ENCODE assay signal across 8 cellular contexts in genomic region chr6:3228046-3228671, GRCh38. TPM values are rescaled to one million over a fixed set of nuclear protein-coding genes. Genes with fewer than 3 reads are reported as not detected.
A peak's percentile ranks its signal among the peaks of the same experiment; 100 is the strongest.
DNase-seq lines count a peak whose midpoint lies in the region; ATAC-seq and TF ChIP-seq lines count a peak whose summit lies in the region.

No MANE protein-coding gene starts in this region.

- H3K4me2 ChIP-seq in MM.1S (ENCODE audit: low read depth, low read length) (peak overlapping the region; percentile 93), SU-DHL-6 (ENCODE audit: low read depth, low read length, poor library complexity, severe bottlenecking) (peak overlapping the region; percentile 66)

- H3K27me3 Mint-ChIP-seq in CD8-positive, alpha-beta memory T cell: peaks cover 72 to 74% of the 10 kb centered on the region in 2 donors
- H3K27me3 Mint-ChIP-seq in stimulated activated naive B cell treated with anti-CD40 and anti-IgM and Interleukin-4, amounts not matched to agents 10 μg/mL and 1 μg/mL and 100 μg/mL, for 72 hours: peaks cover 72 to 89% of the 10 kb centered on the region in 2 donors

- no peak overlapping the region for H3K27ac Mint-ChIP-seq in CD8-positive, alpha-beta memory T cell
- peak overlapping the region; percentile 56 for H3K27ac Mint-ChIP-seq in stimulated activated naive B cell treated with anti-CD40 and anti-IgM and Interleukin-4, amounts not matched to agents 10 μg/mL and 1 μg/mL and 100 μg/mL, for 72 hours

- intact Hi-C loops in right cardiac atrium (cut with DNase I): no loop called here

- peak overlapping the region in 6 of 7 donors; percentile 62 to 96 (median 76) for H3K4me3 Mint-ChIP-seq in CD8-positive, alpha-beta memory T cell
- H3K4me3 Mint-ChIP-seq in stimulated activated naive B cell treated with anti-CD40 and anti-IgM and Interleukin-4, amounts not matched to agents 10 μg/mL and 1 μg/mL and 100 μg/mL, for 72 hours: peak overlapping the region; percentile 83 to 89

- peak in 1 of 5 donors; percentile 22 for DNase-seq in CD8-positive, alpha-beta memory T cell
- peak; percentile 31 for DNase-seq in MM.1S
- peak in 2 of 3 donors; percentile 65 to 70 for DNase-seq in right cardiac atrium
- no peak for DNase-seq in stimulated activated naive B cell treated with anti-CD40 and anti-IgM and Interleukin-4, amounts not matched to agents 10 μg/mL and 1 μg/mL and 100 μg/mL, for 72 hours
- no peak for DNase-seq in H4 (ENCODE audit: low spot score)

- H3F3A ChIP-seq in MM.1S (ENCODE audit: insufficient read depth, low read length) (peaks cover 6% of the 10 kb centered on the region; the same call in 1 of the 2 replicates), SU-DHL-6 (ENCODE audit: insufficient read depth) (peaks cover 20% of the 10 kb centered on the region)

- H3K9me3 ChIP-seq in CD8-positive, alpha-beta memory T cell (ENCODE audit: low read length): no peaks in the 10 kb centered on the region
- H3K9me3 ChIP-seq in MM.1S (replicated peaks; ENCODE audit: insufficient read depth, low read length) (no peaks in the 10 kb centered on the region), SU-DHL-6 (ENCODE audit: insufficient read depth, low read length) (no peaks in the 10 kb centered on the region), right cardiac atrium (ENCODE audit: control insufficient read depth, low read length) (no peaks in the 10 kb centered on the region)

- H3K4me1 ChIP-seq in CD8-positive, alpha-beta memory T cell (ENCODE audit: insufficient read depth, low read length): peaks cover 58% of the 10 kb centered on the region
- H3K4me1 ChIP-seq in MM.1S (ENCODE audit: low read length): peaks cover 25% of the 10 kb centered on the region
- H3K4me1 ChIP-seq in right cardiac atrium (ENCODE audit: control insufficient read depth, insufficient read depth, low read length): peaks cover 6% of the 10 kb centered on the region

- H3K79me2 ChIP-seq in MM.1S (ENCODE audit: low read length) (no peaks in the 10 kb centered on the region), SU-DHL-6 (ENCODE audit: insufficient read depth, low read length) (peaks cover 9% of the 10 kb centered on the region; the same call in 1 of the 2 replicates)

- WGBS in right cardiac atrium: 2% methylated on average over 38 of the region's 38 CpGs

- peak overlapping the region; percentile 81 for H2AFZ ChIP-seq in MM.1S (ENCODE audit: low read length)
- H2AFZ ChIP-seq in SU-DHL-6 (ENCODE audit: low read depth, low read length, severe bottlenecking): peak overlapping the region; percentile 60

- peaks cover 0 to 3% (median 0%) of the 10 kb centered on the region in 5 donors for H3K9me3 Mint-ChIP-seq in CD8-positive, alpha-beta memory T cell
- no peaks in the 10 kb centered on the region for H3K9me3 Mint-ChIP-seq in stimulated activated naive B cell treated with anti-CD40 and anti-IgM and Interleukin-4, amounts not matched to agents 10 μg/mL and 1 μg/mL and 100 μg/mL, for 72 hours

- peaks cover 37 to 53% (median 52%) of the 10 kb centered on the region in 3 donors for H3K4me1 Mint-ChIP-seq in CD8-positive, alpha-beta memory T cell
- H3K4me1 Mint-ChIP-seq in stimulated activated naive B cell treated with anti-CD40 and anti-IgM and Interleukin-4, amounts not matched to agents 10 μg/mL and 1 μg/mL and 100 μg/mL, for 72 hours: peaks cover 33 to 61% of the 10 kb centered on the region in 2 donors

- POLR2A ChIA-PET in CD8-positive, alpha-beta memory T cell (lab: Charles Lee): no interaction called here

- no peaks in the 10 kb centered on the region for H4K20me1 ChIP-seq in MM.1S (ENCODE audit: insufficient read depth, low read length)
- H4K20me1 ChIP-seq in SU-DHL-6 (ENCODE audit: low read depth, low read length): no peaks in the 10 kb centered on the region

- peak overlapping the region; percentile 32 for H3K4me3 ChIP-seq in CD8-positive, alpha-beta memory T cell (ENCODE audit: low read length)
- H3K4me3 ChIP-seq in MM.1S (ENCODE audit: low read length) (peak overlapping the region; percentile 61), SU-DHL-6 (ENCODE audit: insufficient read depth, low read length, poor library complexity, severe bottlenecking) (peak overlapping the region; percentile 59), right cardiac atrium (ENCODE audit: low read length) (peak overlapping the region; percentile 48)

- no peak for ATAC-seq in right cardiac atrium
- peak in 1 of 2 donors; percentile 34 for ATAC-seq in stimulated activated naive B cell treated with anti-CD40 and anti-IgM and Interleukin-4, amounts not matched to agents 10 μg/mL and 1 μg/mL and 100 μg/mL, for 72 hours (replicated peaks)
- no peak for ATAC-seq in HG03521 (IDR thresholded peaks at IDR 0.05; ENCODE audit: unreplicated experiment)
- no peak for ATAC-seq in GM21825 (IDR thresholded peaks at IDR 0.05; ENCODE audit: unreplicated experiment)

- H3K9me2 ChIP-seq in MM.1S (replicated peaks; ENCODE audit: insufficient read depth, low read length): no peaks in the 10 kb centered on the region
- H3K9me2 ChIP-seq in SU-DHL-6 (replicated peaks; ENCODE audit: insufficient read depth, low read length): no peaks in the 10 kb centered on the region

- H3K9ac ChIP-seq in MM.1S (ENCODE audit: low read length) (no peak overlapping the region; the same call in 1 of the 2 replicates), SU-DHL-6 (ENCODE audit: low read length) (peak overlapping the region; percentile 70)

- no peak for TF ChIP-seq CTCF in MM.1S (IDR thresholded peaks at IDR 0.05; ENCODE audit: low read length)
- TF ChIP-seq CTCF in SU-DHL-6 (IDR thresholded peaks at IDR 0.05; ENCODE audit: insufficient read depth, low read length, poor library complexity, severe bottlenecking): peak; percentile 26

- CTCF ChIA-PET in CD8-positive, alpha-beta memory T cell (lab: Charles Lee): no interaction called here

- no peak overlapping the region for H3K27ac ChIP-seq in CD8-positive, alpha-beta memory T cell (ENCODE audit: low read depth, low read length)
- H3K27ac ChIP-seq in MM.1S (ENCODE audit: low read length) (no peak overlapping the region), SU-DHL-6 (ENCODE audit: low read depth, low read length) (peak overlapping the region; percentile 55), right cardiac atrium (ENCODE audit: low read length) (no peak overlapping the region)

- H3K36me3 Mint-ChIP-seq in CD8-positive, alpha-beta memory T cell: no peaks in the 10 kb centered on the region
- no peaks in the 10 kb centered on the region for H3K36me3 Mint-ChIP-seq in stimulated activated naive B cell treated with anti-CD40 and anti-IgM and Interleukin-4, amounts not matched to agents 10 μg/mL and 1 μg/mL and 100 μg/mL, for 72 hours

- H3K36me3 ChIP-seq in CD8-positive, alpha-beta memory T cell (ENCODE audit: insufficient read depth, low read length): no peaks in the 10 kb centered on the region
- H3K36me3 ChIP-seq in MM.1S (replicated peaks; ENCODE audit: insufficient read depth, low read length) (no peaks in the 10 kb centered on the region), SU-DHL-6 (ENCODE audit: low read length) (peaks cover 13% of the 10 kb centered on the region; the same call in 1 of the 2 replicates)

- peaks cover 67% of the 10 kb centered on the region for H3K27me3 ChIP-seq in CD8-positive, alpha-beta memory T cell (ENCODE audit: insufficient read depth, low read length, poor library complexity, severe bottlenecking)
- H3K27me3 ChIP-seq in MM.1S (replicated peaks; ENCODE audit: insufficient read depth, low read length) (peaks cover 39% of the 10 kb centered on the region), SU-DHL-6 (ENCODE audit: low read length) (no peaks in the 10 kb centered on the region), right cardiac atrium (ENCODE audit: control insufficient read depth, insufficient read depth) (no peaks in the 10 kb centered on the region)

RNA-seq across cellular contexts. Expression of gene TUBB2B, which starts 0.7 kb away (rescaled TPM):
- total RNA-seq in CD8-positive, alpha-beta memory T cell: under 1 TPM in 1 of 2 experiments, not detected in 1; 0.13 TPM
- 0.59 TPM for polyA plus RNA-seq in CD8-positive, alpha-beta memory T cell
- total RNA-seq in right cardiac atrium: 1 to 10 TPM; 1.4 to 3.2 (median 1.8) TPM
- 4.7 TPM for polyA plus RNA-seq in right cardiac atrium
- 5.1 and 6.6 TPM in 2 replicates for total RNA-seq in H4 (2014; rRNA removed; shearing (Covaris generic))

RNA-seq across cellular contexts. Expression of gene PSMG4, which starts 30.6 kb away (rescaled TPM):
- total RNA-seq in CD8-positive, alpha-beta memory T cell: 10 to 100 TPM; 24.4 to 25.2 TPM
- 50.4 TPM for polyA plus RNA-seq in CD8-positive, alpha-beta memory T cell
- 10 to 100 TPM in 2 of 4 donors, 1 to 10 TPM in 2; 7.9 to 10.7 (median 9.9) TPM for total RNA-seq in right cardiac atrium
- polyA plus RNA-seq in right cardiac atrium: 16.7 TPM
- total RNA-seq in H4 (2014; rRNA removed; shearing (Covaris generic)): 24.2 and 24.5 TPM in 2 replicates

Comparison
In these comparisons a context has a peak if more than half of its experiments do, and no peak if none do; other contexts are left out.
1. DNase-seq: peak in MM.1S (single experiment) and right cardiac atrium (2 of 3); none in stimulated activated naive B cell treated with anti-CD40 and anti-IgM and Interleukin-4, amounts not matched to agents 10 μg/mL and 1 μg/mL and 100 μg/mL, for 72 hours (single experiment) and H4 (single experiment).
2. Peak in every context shown above with its lines, with median percentiles within 50 percentile points of each other: H3K4me3 ChIP-seq.